Comparison of ENCODE assay signal across 8 cellular contexts in the genomic region with DNA sequence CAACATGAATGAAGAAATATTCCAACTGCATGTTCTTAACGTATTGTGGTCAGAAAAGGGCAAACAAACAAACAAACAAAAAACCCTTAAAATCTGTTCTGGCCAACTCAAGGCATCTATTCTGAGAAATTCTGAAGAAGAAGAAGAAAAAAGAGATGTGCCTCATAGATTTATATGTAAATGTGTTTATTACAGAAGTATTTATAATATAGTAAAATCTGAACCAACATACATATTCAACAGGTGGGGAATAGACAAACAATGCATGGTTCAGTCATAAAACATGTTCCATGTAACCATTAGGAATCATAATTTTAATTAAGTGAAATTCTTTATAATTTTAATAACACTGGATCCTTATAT. TPM values are rescaled to one million over a fixed set of nuclear protein-coding genes. Genes with fewer than 3 reads are reported as not detected.
DNase-seq lines count a peak whose midpoint lies in the region; ATAC-seq and TF ChIP-seq lines count a peak whose summit lies in the region.

No MANE protein-coding gene starts in this region.

- H3K27me3 ChIP-seq in CD8-positive, alpha-beta memory T cell (ENCODE audit: insufficient read depth, low read length, poor library complexity, severe bottlenecking), result no peaks in the 10 kb centered on the region
- H3K27me3 ChIP-seq in PC-3 (ENCODE audit: low read length) (no peaks in the 10 kb centered on the region), sigmoid colon (no peaks in the 10 kb centered on the region)

- H4K20me1 ChIP-seq in PC-3 (ENCODE audit: low read length), result no peaks in the 10 kb centered on the region

- H3K9ac ChIP-seq in PC-3 (ENCODE audit: low read length), result peak overlapping the region; percentile 61

- peak overlapping the region; percentile 97 for H2AFZ ChIP-seq in PC-3 (ENCODE audit: low read length)

- H3K27me3 Mint-ChIP-seq in CD8-positive, alpha-beta memory T cell, result no peaks in the 10 kb centered on the region

- peaks cover 59 to 67% (median 61%) of the 10 kb centered on the region in 3 donors for H3K4me1 Mint-ChIP-seq in CD8-positive, alpha-beta memory T cell

- intact Hi-C loops in PC-3 (cut with micrococcal nuclease) (loop anchor here (5.0 kb wide), 1 partner anchor 37 kb away; the partner anchor contains the start of gene BTN3A1), sigmoid colon (cut with DNase I) (loop anchor here (1.0 to 5.0 kb wide), 2 partner anchors 37 to 72 kb away; partner anchors contain the start of gene BTN3A1)

- WGBS in sigmoid colon, 2 donors, result 0% methylated on average over 1 of the region's 1 CpG

- H3F3A ChIP-seq in PC-3 (ENCODE audit: low read length, unreplicated experiment), result no peaks in the 10 kb centered on the region

- peak overlapping the region in 1 of 8 donors; percentile 79 for H3K27ac Mint-ChIP-seq in CD8-positive, alpha-beta memory T cell

- CTCF ChIA-PET in CD8-positive, alpha-beta memory T cell (lab: Charles Lee), result no interaction called here
- CTCF ChIA-PET in PC-3 (lab: Charles Lee), result no interaction called here

- peaks cover 8 to 25% (median 8%) of the 10 kb centered on the region in 3 donors for H3K36me3 Mint-ChIP-seq in CD8-positive, alpha-beta memory T cell

- no peak for ATAC-seq in PC-3

- no peaks in the 10 kb centered on the region for H3K9me3 ChIP-seq in CD8-positive, alpha-beta memory T cell (ENCODE audit: low read length)
- H3K9me3 ChIP-seq in PC-3 (ENCODE audit: low read length) (no peaks in the 10 kb centered on the region), sigmoid colon (no peaks in the 10 kb centered on the region)

- TF ChIP-seq EP300 in sigmoid colon (IDR thresholded peaks at IDR 0.05), result no peak

- no peak overlapping the region for H3K4me3 Mint-ChIP-seq in CD8-positive, alpha-beta memory T cell

- peaks cover 57% of the 10 kb centered on the region for H3K4me1 ChIP-seq in CD8-positive, alpha-beta memory T cell (ENCODE audit: insufficient read depth, low read length)
- H3K4me1 ChIP-seq in PC-3 (ENCODE audit: insufficient read depth, low read length), result peaks cover 13% of the 10 kb centered on the region
- peaks cover 0 to 23% (median 4%) of the 10 kb centered on the region in 4 donors for H3K4me1 ChIP-seq in sigmoid colon

- no peak for DNase-seq in CD8-positive, alpha-beta memory T cell
- no peak for DNase-seq in PC-3
- DNase-seq in fibroblast of pulmonary artery (ENCODE audit: low read depth), result no peak
- DNase-seq in sigmoid colon, result no peak
- no peak for DNase-seq in HPDE6-E6E7 (ENCODE audit: extremely low spot score)
- no peak for DNase-seq in HCEC 1CT
- DNase-seq in COR-L47 (lab: John Stamatoyannopoulos, UW), result no peak
- no peak for DNase-seq in putamen (ENCODE audit: low spot score)

- POLR2A ChIA-PET in CD8-positive, alpha-beta memory T cell (lab: Charles Lee), result no interaction called here
- POLR2A ChIA-PET in PC-3 (lab: Charles Lee; ENCODE audit: unreplicated experiment), result no interaction called here

- H3K27ac ChIP-seq in CD8-positive, alpha-beta memory T cell (ENCODE audit: low read depth, low read length), result peak overlapping the region; percentile 95
- H3K27ac ChIP-seq in PC-3 (ENCODE audit: low read length) (no peak overlapping the region), sigmoid colon (peak overlapping the region; percentile 82 to 89 (median 85))

- no peak for TF ChIP-seq CTCF in PC-3 (conservative IDR thresholded peaks at IDR 0.05; ENCODE audit: low read depth, low read length)
- no peak for TF ChIP-seq CTCF in fibroblast of pulmonary artery (IDR thresholded peaks at IDR 0.05; ENCODE audit: low read length, missing control alignments)
- no peak for TF ChIP-seq CTCF in sigmoid colon (IDR thresholded peaks at IDR 0.05)

- H3K9me2 ChIP-seq in PC-3 (replicated peaks; ENCODE audit: low read length), result no peaks in the 10 kb centered on the region

- no peak for TF ChIP-seq POLR2A in sigmoid colon (IDR thresholded peaks at IDR 0.05)

- H3K36me3 ChIP-seq in CD8-positive, alpha-beta memory T cell (ENCODE audit: insufficient read depth, low read length), result peaks cover 13% of the 10 kb centered on the region
- H3K36me3 ChIP-seq in PC-3 (ENCODE audit: low read depth, low read length) (no peaks in the 10 kb centered on the region), sigmoid colon (peaks cover 0 to 5% (median 0%) of the 10 kb centered on the region in 4 donors)

- H3K79me2 ChIP-seq in PC-3 (ENCODE audit: low read length), result no peaks in the 10 kb centered on the region

- no TSS peak for BruUV-seq in PC-3 (replicated peaks; lab: Mats Ljungman, UMichigan)

- H3K4me2 ChIP-seq in PC-3 (ENCODE audit: low read length), result peak overlapping the region; percentile 84

- no peaks in the 10 kb centered on the region for H3K9me3 Mint-ChIP-seq in CD8-positive, alpha-beta memory T cell

- H3K4me3 ChIP-seq in CD8-positive, alpha-beta memory T cell (ENCODE audit: low read length), result peak overlapping the region; percentile 89
- H3K4me3 ChIP-seq in PC-3 (ENCODE audit: low read length) (peak overlapping the region; percentile 83), fibroblast of pulmonary artery (replicated peaks; ENCODE audit: low read depth, low read length) (peak overlapping the region; percentile 76), sigmoid colon (peak overlapping the region; percentile 48 to 61 (median 54))

RNA-seq across cellular contexts. Expression of gene BTN3A2, which starts 0.6 kb away (rescaled TPM):
- 10 to 100 TPM; 36.4 to 38.7 TPM for total RNA-seq in CD8-positive, alpha-beta memory T cell
- polyA plus RNA-seq in CD8-positive, alpha-beta memory T cell, result 174 TPM
- total RNA-seq in PC-3 (2014; rRNA removed), result 2.4 and 5.4 TPM in 2 replicates
- 10 to 100 TPM in 3 of 4 donors, 1 to 10 TPM in 1; 7.2 to 12.1 (median 11.7) TPM for total RNA-seq in sigmoid colon
- 10 to 100 TPM; 14.8 to 52.7 (median 15.0) TPM for polyA plus RNA-seq in sigmoid colon

RNA-seq across cellular contexts. Expression of gene BTN2A2, which starts 17.3 kb away (rescaled TPM):
- total RNA-seq in CD8-positive, alpha-beta memory T cell, result 10 to 100 TPM; 18.0 to 19.0 TPM
- polyA plus RNA-seq in CD8-positive, alpha-beta memory T cell, result 6.8 TPM
- total RNA-seq in PC-3 (2014; rRNA removed) (9.1 and 11.4 TPM in 2 replicates), sigmoid colon (10 to 100 TPM in 2 of 4 donors, 1 to 10 TPM in 2; 6.8 to 11.9 (median 9.3) TPM)
- 10 to 100 TPM in 1 of 3 donors, 1 to 10 TPM in 2; 2.4 to 17.6 (median 3.0) TPM for polyA plus RNA-seq in sigmoid colon

RNA-seq across cellular contexts. Expression of gene BTN3A1, which starts 36.5 kb away (rescaled TPM):
- total RNA-seq in CD8-positive, alpha-beta memory T cell, result 10 to 100 TPM; 30.8 to 31.5 TPM
- 85.0 TPM for polyA plus RNA-seq in CD8-positive, alpha-beta memory T cell
- 4.5 and 5.4 TPM in 2 replicates for total RNA-seq in PC-3 (2014; rRNA removed)
- total RNA-seq in sigmoid colon, result 10 to 100 TPM in 2 of 4 donors, 1 to 10 TPM in 2; 8.9 to 13.0 (median 10.2) TPM
- polyA plus RNA-seq in sigmoid colon, result 10 to 100 TPM in 1 of 3 donors, 1 to 10 TPM in 2; 3.0 to 33.5 (median 5.5) TPM
